8 cellular contexts compared by ENCODE assay signal in the genomic region with DNA sequence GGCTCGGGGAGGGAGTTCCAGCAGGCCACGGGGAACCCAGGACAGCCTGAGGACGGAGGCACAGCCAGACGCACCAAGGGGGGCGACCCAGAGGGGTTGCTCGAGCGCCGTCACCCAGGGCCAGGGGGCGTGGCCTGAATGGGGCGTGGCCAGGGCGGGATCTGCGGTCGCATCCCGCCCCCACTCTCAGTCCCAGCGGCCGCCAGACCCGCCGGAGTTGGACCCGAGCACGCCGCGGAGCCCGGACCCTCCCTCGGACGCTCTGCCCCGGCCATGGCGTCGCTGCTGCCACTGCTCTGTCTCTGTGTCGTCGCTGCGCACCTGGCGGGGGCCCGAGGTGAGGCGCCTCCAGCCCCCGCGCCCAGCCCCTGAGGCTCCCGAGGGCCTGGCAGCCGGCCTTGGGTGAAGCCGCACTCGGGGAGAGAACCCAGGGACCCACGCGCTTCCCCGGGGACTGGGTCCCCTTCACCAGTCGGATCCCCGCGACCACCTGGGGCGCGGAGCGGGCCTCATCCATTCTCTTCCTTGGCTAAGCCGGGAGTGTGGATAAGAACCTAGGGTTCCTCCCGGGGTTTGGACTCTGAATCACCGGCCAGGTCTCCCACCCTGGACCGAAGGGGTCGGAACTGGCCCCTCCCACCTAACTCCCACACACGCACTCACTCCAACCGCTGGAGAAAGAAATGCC. TPM values are rescaled to one million over a fixed set of nuclear protein-coding genes. Genes with fewer than 3 reads are reported as not detected.
A peak's percentile ranks its signal among the peaks of the same experiment; 100 is the strongest.
DNase-seq lines count a peak whose midpoint lies in the region; ATAC-seq and TF ChIP-seq lines count a peak whose summit lies in the region.

A gene with protein sequence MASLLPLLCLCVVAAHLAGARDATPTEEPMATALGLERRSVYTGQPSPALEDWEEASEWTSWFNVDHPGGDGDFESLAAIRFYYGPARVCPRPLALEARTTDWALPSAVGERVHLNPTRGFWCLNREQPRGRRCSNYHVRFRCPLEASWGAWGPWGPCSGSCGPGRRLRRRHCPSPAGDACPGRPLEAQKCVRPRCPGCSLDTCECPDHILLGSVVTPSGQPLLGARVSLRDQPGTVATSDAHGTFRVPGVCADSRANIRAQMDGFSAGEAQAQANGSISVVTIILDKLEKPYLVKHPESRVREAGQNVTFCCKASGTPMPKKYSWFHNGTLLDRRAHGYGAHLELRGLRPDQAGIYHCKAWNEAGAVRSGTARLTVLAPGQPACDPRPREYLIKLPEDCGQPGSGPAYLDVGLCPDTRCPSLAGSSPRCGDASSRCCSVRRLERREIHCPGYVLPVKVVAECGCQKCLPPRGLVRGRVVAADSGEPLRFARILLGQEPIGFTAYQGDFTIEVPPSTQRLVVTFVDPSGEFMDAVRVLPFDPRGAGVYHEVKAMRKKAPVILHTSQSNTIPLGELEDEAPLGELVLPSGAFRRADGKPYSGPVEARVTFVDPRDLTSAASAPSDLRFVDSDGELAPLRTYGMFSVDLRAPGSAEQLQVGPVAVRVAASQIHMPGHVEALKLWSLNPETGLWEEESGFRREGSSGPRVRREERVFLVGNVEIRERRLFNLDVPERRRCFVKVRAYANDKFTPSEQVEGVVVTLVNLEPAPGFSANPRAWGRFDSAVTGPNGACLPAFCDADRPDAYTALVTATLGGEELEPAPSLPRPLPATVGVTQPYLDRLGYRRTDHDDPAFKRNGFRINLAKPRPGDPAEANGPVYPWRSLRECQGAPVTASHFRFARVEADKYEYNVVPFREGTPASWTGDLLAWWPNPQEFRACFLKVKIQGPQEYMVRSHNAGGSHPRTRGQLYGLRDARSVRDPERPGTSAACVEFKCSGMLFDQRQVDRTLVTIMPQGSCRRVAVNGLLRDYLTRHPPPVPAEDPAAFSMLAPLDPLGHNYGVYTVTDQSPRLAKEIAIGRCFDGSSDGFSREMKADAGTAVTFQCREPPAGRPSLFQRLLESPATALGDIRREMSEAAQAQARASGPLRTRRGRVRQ (plus strand): TSS at position 189 of the 688 bp plus-strand sequence. CDS start 85 bp downstream, at position 274.

- DNase-seq in NCI-H1436 (lab: John Stamatoyannopoulos, UW) (peak; percentile 65), NCI-H1436 treated with DMSO at 0.1 percent for 48 hours (lab: John Stamatoyannopoulos, UW) (no peak), RWPE2 (ENCODE audit: low spot score) (peak; percentile 73), omental fat pad (ENCODE audit: low spot score) (peak; percentile 44), NCI-H2029 treated with DMSO at 0.1 percent for 48 hours (lab: John Stamatoyannopoulos, UW) (no peak)
- peak in 1 of 3 experiments; percentile 27 for DNase-seq in effector memory CD8-positive, alpha-beta T cell

- TF ChIP-seq CTCF in RWPE2 (IDR thresholded peaks at IDR 0.05; ENCODE audit: poor library complexity, severe bottlenecking) = no peak
- no peak for TF ChIP-seq CTCF in omental fat pad (IDR thresholded peaks at IDR 0.05)

- H3K9me3 ChIP-seq in RWPE2 (ENCODE audit: severe bottlenecking) = no peaks in the 10 kb centered on the region

- H3K27ac ChIP-seq in RWPE2 (ENCODE audit: poor library complexity, severe bottlenecking) = no peak within 1 kb of the TSS

- peaks cover 7 to 9% of the 10 kb centered on the region in 2 donors for H3K27me3 Mint-ChIP-seq in effector memory CD8-positive, alpha-beta T cell

- H3K36me3 ChIP-seq in RWPE2 (ENCODE audit: low read depth) = no peaks in the 10 kb centered on the region

- H3K27ac Mint-ChIP-seq in effector memory CD8-positive, alpha-beta T cell = peak within 1 kb of the TSS; percentile 67 to 87

- ATAC-seq in RWPE2 (ENCODE audit: low read depth) (peak; percentile 11), omental fat pad (ENCODE audit: low FRiP score) (peak; percentile 37), GM21447 (IDR thresholded peaks at IDR 0.05; ENCODE audit: unreplicated experiment) (no peak), GM18909 (IDR thresholded peaks at IDR 0.05; ENCODE audit: poor library complexity, unreplicated experiment) (no peak)
- ATAC-seq in effector memory CD8-positive, alpha-beta T cell (replicated peaks) = peak; percentile 14

- H3K36me3 Mint-ChIP-seq in effector memory CD8-positive, alpha-beta T cell (ENCODE audit: insufficient read depth) = peaks cover 10% of the 10 kb centered on the region

- H3K4me3 Mint-ChIP-seq in effector memory CD8-positive, alpha-beta T cell = peak within 1 kb of the TSS; percentile 77 to 84

- H3K4me1 Mint-ChIP-seq in effector memory CD8-positive, alpha-beta T cell (ENCODE audit: low read depth in 2 of 2) = peaks cover 24% of the 10 kb centered on the region in 2 donors

- H3K9me3 Mint-ChIP-seq in effector memory CD8-positive, alpha-beta T cell = no peaks in the 10 kb centered on the region

- H3K4me1 ChIP-seq in RWPE2 (ENCODE audit: insufficient read depth, poor library complexity, severe bottlenecking) = no peaks in the 10 kb centered on the region

- peaks cover 18% of the 10 kb centered on the region for H3K27me3 ChIP-seq in RWPE2 (ENCODE audit: insufficient read depth, poor library complexity, severe bottlenecking)

- H3K4me3 ChIP-seq in RWPE2 (ENCODE audit: severe bottlenecking) = peak within 1 kb of the TSS; percentile 20

RNA-seq across cellular contexts. Expression of the gene that starts here (rescaled TPM):
- 1 to 10 TPM in 1 of 4 donors, under 1 TPM in 3; 0.28 to 2.2 (median 0.38) TPM for total RNA-seq in omental fat pad

Comparison
In these comparisons a context has a peak if more than half of its experiments do, and no peak if none do; other contexts are left out.
1. DNase-seq: peak in NCI-H1436 (single experiment), RWPE2 (single experiment) and omental fat pad (single experiment); none in NCI-H1436 treated with DMSO at 0.1 percent for 48 hours (single experiment) and NCI-H2029 treated with DMSO at 0.1 percent for 48 hours (single experiment).
2. ATAC-seq: peak in RWPE2 (single experiment), effector memory CD8-positive, alpha-beta T cell (single experiment) and omental fat pad (single experiment); none in GM21447 (single experiment) and GM18909 (single experiment).